8 cellular contexts compared by ENCODE assay signal in genomic region chr1:115545791-115546733, GRCh38.
A peak's percentile ranks its signal among the peaks of the same experiment; 100 is the strongest.
DNase-seq lines count a peak whose midpoint lies in the region; ATAC-seq and TF ChIP-seq lines count a peak whose summit lies in the region.

No MANE protein-coding gene starts in this region.

- no peaks in the 10 kb centered on the region for H3K36me3 Mint-ChIP-seq in activated CD8-positive, alpha-beta T cell treated with anti-CD3 and anti-CD28 coated beads for 36 hours (ENCODE audit: low read depth)

- no peaks in the 10 kb centered on the region for H4K20me1 ChIP-seq in BLaER1

- peak; percentile 35; the same call in 1 of the 2 replicates for TF ChIP-seq CTCF in GM12875 (IDR thresholded peaks at IDR 0.05; ENCODE audit: borderline replicate concordance, insufficient read depth, low read depth, low read length)
- TF ChIP-seq CTCF in foreskin fibroblast (IDR thresholded peaks at IDR 0.05; ENCODE audit: low read depth, low read length), result peak; percentile 67
- no peak for TF ChIP-seq CTCF in activated CD8-positive, alpha-beta T cell treated with anti-CD3 and anti-CD28 coated beads for 36 hours (IDR thresholded peaks at IDR 0.05)

- H3K36me3 ChIP-seq in BLaER1, result no peaks in the 10 kb centered on the region
- no peaks in the 10 kb centered on the region for H3K36me3 ChIP-seq in SJSA1

- CTCF ChIA-PET in activated CD8-positive, alpha-beta T cell treated with anti-CD3 and anti-CD28 coated beads for 36 hours (lab: Charles Lee), result no interaction called here

- H3K9me3 Mint-ChIP-seq in activated CD8-positive, alpha-beta T cell treated with anti-CD3 and anti-CD28 coated beads for 36 hours, result no peaks in the 10 kb centered on the region

- intact Hi-C loops in activated CD8-positive, alpha-beta T cell treated with anti-CD3 and anti-CD28 coated beads for 36 hours (cut with micrococcal nuclease), result no loop called here

- H3K9me3 ChIP-seq in BLaER1 (no peaks in the 10 kb centered on the region), SJSA1 (replicated peaks) (no peaks in the 10 kb centered on the region)

- H3K9ac ChIP-seq in BLaER1, result no peak overlapping the region

- no peaks in the 10 kb centered on the region for H3K4me1 Mint-ChIP-seq in activated CD8-positive, alpha-beta T cell treated with anti-CD3 and anti-CD28 coated beads for 36 hours (ENCODE audit: low read depth)

- H3K27ac ChIP-seq in BLaER1 (no peak overlapping the region), SJSA1 (peak overlapping the region; percentile 97)

- peak overlapping the region; percentile 77 for H3K4me2 ChIP-seq in BLaER1

- H3K27ac Mint-ChIP-seq in activated CD8-positive, alpha-beta T cell treated with anti-CD3 and anti-CD28 coated beads for 36 hours, result no peak overlapping the region

- H3K4me3 ChIP-seq in BLaER1 (no peak overlapping the region), GM12875 (ENCODE audit: low read depth, low read length) (no peak overlapping the region), SJSA1 (no peak overlapping the region), foreskin fibroblast (ENCODE audit: low read depth in 1 of 2, low read length in 2 of 2) (no peak overlapping the region)

- POLR2A ChIA-PET in activated CD8-positive, alpha-beta T cell treated with anti-CD3 and anti-CD28 coated beads for 36 hours (lab: Charles Lee), result no interaction called here

- peaks cover 48% of the 10 kb centered on the region for H3K4me1 ChIP-seq in BLaER1
- H3K4me1 ChIP-seq in SJSA1 (replicated peaks), result peaks cover 37% of the 10 kb centered on the region

- ATAC-seq in activated CD8-positive, alpha-beta T cell treated with anti-CD3 and anti-CD28 coated beads for 36 hours, result no peak

- no peak overlapping the region for H3K4me3 Mint-ChIP-seq in activated CD8-positive, alpha-beta T cell treated with anti-CD3 and anti-CD28 coated beads for 36 hours

- H3K27me3 Mint-ChIP-seq in activated CD8-positive, alpha-beta T cell treated with anti-CD3 and anti-CD28 coated beads for 36 hours, result peaks cover 3% of the 10 kb centered on the region

- peak; percentile 96 to 99 for DNase-seq in SJSA1 (ENCODE audit: low read depth in 1 of 2, low spot score in 2 of 2)
- DNase-seq in foreskin fibroblast, result peak; percentile 89 to 92
- DNase-seq in retina, result peak; percentile 21
- no peak for DNase-seq in effector CD8-positive, alpha-beta T cell (lab: John Stamatoyannopoulos, UW)
- no peak for DNase-seq in activated CD8-positive, alpha-beta T cell treated with anti-CD3 and anti-CD28 coated beads for 36 hours
- DNase-seq in DMS153 treated with DMSO at 0.1 percent for 48 hours (lab: John Stamatoyannopoulos, UW; ENCODE audit: unreplicated experiment), result no peak

- H3K27me3 ChIP-seq in BLaER1, result no peaks in the 10 kb centered on the region
- no peaks in the 10 kb centered on the region for H3K27me3 ChIP-seq in SJSA1 (replicated peaks)

Comparison
In these comparisons a context has a peak if more than half of its experiments do, and no peak if none do; other contexts are left out.
1. DNase-seq: peak in SJSA1 (2 of 2), foreskin fibroblast (2 of 2) and retina (single experiment); none in effector CD8-positive, alpha-beta T cell (single experiment), activated CD8-positive, alpha-beta T cell treated with anti-CD3 and anti-CD28 coated beads for 36 hours (single experiment) and DMS153 treated with DMSO at 0.1 percent for 48 hours (single experiment).